In genomic region chr19:4843647-4843965, GRCh38 we compare ENCODE assay signal across 2 cellular contexts.
TF ChIP-seq lines count a peak whose summit lies in the region.

No MANE protein-coding gene starts in this region.

TF ChIP-seq in IMR-90, 13 proteins besides CTCF, POLR2A, EP300 and RAD21:
- TF ChIP-seq SMC3 (IDR thresholded peaks at IDR 0.05; ENCODE audit: low read depth, low read length): no peak
- no peak for TF ChIP-seq MXI1 (IDR thresholded peaks at IDR 0.05; ENCODE audit: borderline replicate concordance, low read depth, low read length)
- TF ChIP-seq MAZ (IDR thresholded peaks at IDR 0.05; ENCODE audit: borderline replicate concordance, low read depth, low read length): no peak
- no peak for TF ChIP-seq FOS (IDR thresholded peaks at IDR 0.05; ENCODE audit: low read depth, low read length)
- no peak for TF ChIP-seq RFX5 (IDR thresholded peaks at IDR 0.05; ENCODE audit: low read depth, low read length)

TF ChIP-seq in GM23338, 12 proteins besides CTCF, POLR2A, EP300 and RAD21:
- TF ChIP-seq STAT1 (IDR thresholded peaks at IDR 0.05; ENCODE audit: unreplicated experiment) (no peak), POLR2AphosphoS5 (IDR thresholded peaks at IDR 0.05; ENCODE audit: low read depth) (no peak)
